ENCODE assay signal across 9 cellular contexts in genomic region chr3:20054549-20054987, GRCh38. TPM values are rescaled to one million over a fixed set of nuclear protein-coding genes. Genes with fewer than 3 reads are reported as not detected.
A peak's percentile ranks its signal among the peaks of the same experiment; 100 is the strongest.
DNase-seq lines count a peak whose midpoint lies in the region; ATAC-seq lines count a peak whose summit lies in the region.
"Had no signal": no experiment of that assay in that cellular context is flagged by ENCODE, and none has a peak within 500 bp of the region (broad histone marks: within the 10 kb centered on the region; RNA-seq: fewer than 3 reads in every experiment).

No MANE protein-coding gene starts in this region.

- peaks cover 0 to 3% (median 1%) of the 10 kb centered on the region in 3 donors for H3K27me3 Mint-ChIP-seq in immature natural killer cell (ENCODE audit: low read depth in 3 of 3)

- peaks cover 37 to 41% of the 10 kb centered on the region in 2 donors for H3K4me1 Mint-ChIP-seq in immature natural killer cell
- H3K4me1 Mint-ChIP-seq: neural crest cell had no signal

- H3K9me3 Mint-ChIP-seq in activated naive CD4-positive, alpha-beta T cell treated with anti-CD3 and anti-CD28 coated beads, Interleukin-2, amount 50 U/mL, for 72 hours: no peaks in the 10 kb centered on the region
- no peaks in the 10 kb centered on the region for H3K9me3 Mint-ChIP-seq in immature natural killer cell
- H3K9me3 Mint-ChIP-seq: neural crest cell had no signal

- no peak overlapping the region for H3K4me3 Mint-ChIP-seq in immature natural killer cell
- H3K4me3 Mint-ChIP-seq: neural crest cell had no signal

- peak; percentile 58 for ATAC-seq in GM19372 (IDR thresholded peaks at IDR 0.05; ENCODE audit: low read depth, unreplicated experiment)
- peak; percentile 87 for ATAC-seq in HG03442 (IDR thresholded peaks at IDR 0.05; ENCODE audit: unreplicated experiment)
- ATAC-seq in activated naive CD4-positive, alpha-beta T cell treated with anti-CD3 and anti-CD28 coated beads, Interleukin-2, amount 50 U/mL, for 72 hours: peak; percentile 90 to 93

- DNase-seq in AG08396 (ENCODE audit: low spot score) (peak; percentile 36), SHP77 treated with DMSO at 0.1 percent for 48 hours (lab: John Stamatoyannopoulos, UW) (peak; percentile 81), immature natural killer cell (peak; percentile 71 to 85 (median 72)), NCI-H2107 (lab: John Stamatoyannopoulos, UW) (no peak)
- peak; percentile 68 to 83 for DNase-seq in activated naive CD4-positive, alpha-beta T cell treated with anti-CD3 and anti-CD28 coated beads, Interleukin-2, amount 50 U/mL, for 72 hours (ENCODE audit: low spot score in 2 of 2)
- peak; percentile 42 for DNase-seq in stimulated activated CD8-positive, alpha-beta memory T cell treated with anti-CD3 and anti-CD28 coated beads, Interleukin-15, amount 100 ng/mL, for 1 hour (ENCODE audit: low read depth)

- H3K27ac Mint-ChIP-seq in activated naive CD4-positive, alpha-beta T cell treated with anti-CD3 and anti-CD28 coated beads, Interleukin-2, amount 50 U/mL, for 72 hours: no peak overlapping the region
- no peak overlapping the region for H3K27ac Mint-ChIP-seq in immature natural killer cell

- H3K36me3 Mint-ChIP-seq in activated naive CD4-positive, alpha-beta T cell treated with anti-CD3 and anti-CD28 coated beads, Interleukin-2, amount 50 U/mL, for 72 hours: no peaks in the 10 kb centered on the region
- H3K36me3 Mint-ChIP-seq in immature natural killer cell: no peaks in the 10 kb centered on the region

RNA-seq across cellular contexts. Expression of gene KAT2B, which starts 14.3 kb away (rescaled TPM):
- 10 to 100 TPM; 19.6 to 27.3 TPM for total RNA-seq in activated naive CD4-positive, alpha-beta T cell treated with anti-CD3 and anti-CD28 coated beads, Interleukin-2, amount 50 U/mL, for 72 hours
- 10 to 100 TPM in 1 of 3 donors, 1 to 10 TPM in 2; 2.5 to 12.0 (median 5.8) TPM for polyA plus RNA-seq in immature natural killer cell

RNA-seq across cellular contexts. Expression of gene PP2D1, which starts 42.5 kb away (rescaled TPM):
- total RNA-seq in activated naive CD4-positive, alpha-beta T cell treated with anti-CD3 and anti-CD28 coated beads, Interleukin-2, amount 50 U/mL, for 72 hours: not detected
- under 1 TPM; 0.19 to 0.91 (median 0.34) TPM for polyA plus RNA-seq in immature natural killer cell
- total RNA-seq: neural crest cell had no signal
